In the genomic region with DNA sequence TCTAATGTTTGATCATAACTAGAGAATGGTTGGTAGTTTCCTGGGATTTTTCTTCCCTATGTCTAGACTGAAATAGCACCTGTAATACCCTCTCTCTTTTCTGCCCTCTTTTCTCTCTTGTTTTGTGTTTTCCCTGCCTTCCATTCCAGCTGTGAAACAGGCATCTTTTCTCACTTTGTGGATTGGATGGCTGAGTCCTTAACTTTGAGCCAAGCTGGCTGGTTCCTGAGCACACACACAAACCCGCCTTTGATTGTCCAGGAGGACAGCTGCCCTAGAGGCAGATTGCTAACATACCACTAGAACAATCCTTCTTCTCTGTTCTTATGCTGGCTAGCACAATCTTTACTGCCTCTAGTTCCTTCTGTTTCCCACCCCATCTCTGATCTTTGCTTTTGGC, we compare ENCODE assay signal across 9 cellular contexts. TPM values are rescaled to one million over a fixed set of nuclear protein-coding genes. Genes with fewer than 3 reads are reported as not detected.
DNase-seq lines count a peak whose midpoint lies in the region; ATAC-seq and TF ChIP-seq lines count a peak whose summit lies in the region.
"Had no signal": no experiment of that assay in that cellular context is flagged by ENCODE, and none has a peak within 500 bp of the region (broad histone marks: within the 10 kb centered on the region; RNA-seq: fewer than 3 reads in every experiment).

No MANE protein-coding gene starts in this region.

- H3K27ac ChIP-seq in layer of hippocampus (ENCODE audit: low read depth, low read length): peak overlapping the region; percentile 87
- H3K27ac ChIP-seq in spleen: peak overlapping the region; percentile 11 to 90 (median 78)

- H3K36me3 Mint-ChIP-seq in HFFc6 (ENCODE audit: low read depth) (peaks cover 11% of the 10 kb centered on the region), chondrocyte (ENCODE audit: low read depth) (peaks cover 3% of the 10 kb centered on the region)

- peaks cover 74% of the 10 kb centered on the region for H3K4me1 Mint-ChIP-seq in HFFc6 (ENCODE audit: low read depth)
- peaks cover 76% of the 10 kb centered on the region for H3K4me1 Mint-ChIP-seq in chondrocyte (ENCODE audit: low read depth)

- H3K4me3 ChIP-seq in spleen (no peak overlapping the region), BE2C (ENCODE audit: low read depth, low read length) (no peak overlapping the region)

- H3K27ac Mint-ChIP-seq in HFFc6 (peak overlapping the region; percentile 96), chondrocyte (ENCODE audit: unreplicated experiment) (peak overlapping the region; percentile 91)

- no peaks in the 10 kb centered on the region for H3K36me3 ChIP-seq in spleen
- no peaks in the 10 kb centered on the region for H3K36me3 ChIP-seq in BE2C

- no peaks in the 10 kb centered on the region for H3K9me3 Mint-ChIP-seq in HFFc6
- H3K9me3 Mint-ChIP-seq in chondrocyte (ENCODE audit: low read depth): no peaks in the 10 kb centered on the region

- no peaks in the 10 kb centered on the region for H3K27me3 ChIP-seq in layer of hippocampus (ENCODE audit: control insufficient read depth, insufficient read depth, low read length)
- no peaks in the 10 kb centered on the region for H3K27me3 ChIP-seq in spleen (replicated peaks in 1 of 7)
- no peaks in the 10 kb centered on the region for H3K27me3 ChIP-seq in BE2C

- peak overlapping the region; percentile 77 for H3K4me3 Mint-ChIP-seq in HFFc6
- peak overlapping the region; percentile 11 for H3K4me3 Mint-ChIP-seq in chondrocyte (ENCODE audit: unreplicated experiment)

- H3K4me1 ChIP-seq in spleen: peaks cover 49 to 100% (median 85%) of the 10 kb centered on the region in 6 donors
- peaks cover 2% of the 10 kb centered on the region; the same call in 1 of the 2 replicates for H3K4me1 ChIP-seq in BE2C

- 59 to 88% (median 83%) methylated on average over 1 of the region's 1 CpG for WGBS in spleen, 5 donors

- TF ChIP-seq CTCF in HFFc6 (IDR thresholded peaks at IDR 0.05) (peak; percentile 20; the same call in 1 of the 2 replicates), chondrocyte (IDR thresholded peaks at IDR 0.05) (no peak), spleen (IDR thresholded peaks at IDR 0.05 in 8 of 11, conservative IDR thresholded peaks at IDR 0.05 in 3 of 11) (no peak), BE2C (IDR thresholded peaks at IDR 0.05; ENCODE audit: low read depth, low read length) (no peak)

- ATAC-seq in HG02840 (IDR thresholded peaks at IDR 0.05; ENCODE audit: low FRiP score, unreplicated experiment) (no peak), HG02588 (IDR thresholded peaks at IDR 0.05; ENCODE audit: unreplicated experiment) (no peak)

- H3K27me3 Mint-ChIP-seq in HFFc6 (ENCODE audit: insufficient read depth): no peaks in the 10 kb centered on the region; the same call in 1 of the 2 replicates
- H3K27me3 Mint-ChIP-seq in chondrocyte (ENCODE audit: low read depth): no peaks in the 10 kb centered on the region

- no peaks in the 10 kb centered on the region for H3K9me3 ChIP-seq in spleen
- no peaks in the 10 kb centered on the region for H3K9me3 ChIP-seq in BE2C

- DNase-seq in HFFc6: peak; percentile 54
- no peak for DNase-seq in chondrocyte (ENCODE audit: low spot score)
- no peak for DNase-seq in spleen
- no peak for DNase-seq in BE2C
- DNase-seq in activated gamma-delta T cell treated with Interleukin-2 at 50 U/mL for 16 hours: no peak
- DNase-seq: stimulated activated naive CD4-positive, alpha-beta T cell treated with Interleukin-2 at 50 U/mL for 16 hours had no signal

- no peak for TF ChIP-seq POLR2A in spleen (IDR thresholded peaks at IDR 0.05)

- intact Hi-C loops in spleen (cut with DNase I; ENCODE audit: low total_unique reads): no loop called here

RNA-seq across cellular contexts. Expression of a gene that starts 17.7 kb away (rescaled TPM):
- 100 to 1,000 TPM; 131 to 153 (median 147) TPM for total RNA-seq in HFFc6 (2021; fragmentation: NEBNext Ultra II Directional; extraction: Animal tissue kit (Norgen Biotek cat#: 25700))
- total RNA-seq in chondrocyte (126 to 156 TPM (median 138 TPM) in 3 replicates), spleen (100 to 1,000 TPM in 6 of 7 donors, 10 to 100 TPM in 1; 89.4 to 227 (median 130) TPM)
- 10 to 100 TPM; 12.0 to 24.6 (median 13.0) TPM for polyA plus RNA-seq in spleen
- polyA plus RNA-seq in BE2C (2012; ENCODE audit: insufficient read depth, insufficient read length, low read depth): 39.9 TPM

RNA-seq across cellular contexts. Expression of a gene that starts 27.7 kb away (rescaled TPM):
- not detected for total RNA-seq in HFFc6 (2021; fragmentation: NEBNext Ultra II Directional; extraction: Animal tissue kit (Norgen Biotek cat#: 25700))
- total RNA-seq in chondrocyte (not detected in 3 replicates), spleen (not detected)
- not detected for polyA plus RNA-seq in spleen
- not detected for polyA plus RNA-seq in BE2C (2012; ENCODE audit: insufficient read depth, insufficient read length, low read depth)

RNA-seq across cellular contexts. Expression of a gene that starts 38.0 kb away (rescaled TPM):
- 100 to 1,000 TPM; 128 to 186 (median 140) TPM for total RNA-seq in HFFc6 (2021; fragmentation: NEBNext Ultra II Directional; extraction: Animal tissue kit (Norgen Biotek cat#: 25700))
- total RNA-seq in chondrocyte (84.4 to 92.1 TPM (median 87.3 TPM) in 3 replicates), spleen (100 to 1,000 TPM in 4 of 7 donors, 10 to 100 TPM in 3; 79.1 to 119 (median 104) TPM)
- polyA plus RNA-seq in spleen: 100 to 1,000 TPM; 175 to 247 (median 245) TPM
- 58.1 TPM for polyA plus RNA-seq in BE2C (2012; ENCODE audit: insufficient read depth, insufficient read length, low read depth)
